In genomic region chr6:134541001-134541400, GRCh38 we compare ENCODE assay signal across 21 cellular contexts.
"Had no signal": no experiment of that assay in that cellular context is flagged by ENCODE, and none has a peak within 500 bp of the region (broad histone marks: within the 10 kb centered on the region; RNA-seq: fewer than 3 reads in every experiment).

No MANE protein-coding gene starts in this region.

- H3K27me3 Mint-ChIP-seq: activated naive CD8-positive, alpha-beta T cell treated with anti-CD3 and anti-CD28 coated beads, Interleukin-2, amount 50 U/mL, for 24 hours; type B pancreatic cell had no signal

- H3K4me1 ChIP-seq: body of pancreas, right lobe of liver had no signal

- ATAC-seq: activated CD8-positive, alpha-beta memory T cell treated with anti-CD3 and anti-CD28 coated beads, Interleukin-2, amount 10 ng/mL, durations not matched to agents 7 days and 5 days; activated naive CD8-positive, alpha-beta T cell treated with anti-CD3 and anti-CD28 coated beads, Interleukin-2, amount 50 U/mL, for 24 hours; natural killer cell; right lobe of liver had no signal

- H3K4me3 Mint-ChIP-seq: activated CD8-positive, alpha-beta memory T cell treated with anti-CD3 and anti-CD28 coated beads, Interleukin-2, amount 10 ng/mL, durations not matched to agents 7 days and 5 days; activated CD8-positive, alpha-beta T cell treated with anti-CD3 and anti-CD28 coated beads for 36 hours; activated naive CD8-positive, alpha-beta T cell treated with anti-CD3 and anti-CD28 coated beads, Interleukin-2, amount 50 U/mL, for 24 hours; natural killer cell; stimulated activated naive CD8-positive, alpha-beta T cell treated with anti-CD3 and anti-CD28 coated beads, Interleukin-15, Interleukin-2, amounts not matched to agents 100 ng/mL and 50 ng/mL, for 24 hours; type B pancreatic cell had no signal

- H3K4me3 ChIP-seq: body of pancreas, right lobe of liver, skin epidermis had no signal

- H3K36me3 ChIP-seq: right lobe of liver had no signal

- H3K27ac ChIP-seq: right lobe of liver, skin epidermis had no signal

- H3K9me3 Mint-ChIP-seq: activated CD8-positive, alpha-beta T cell treated with anti-CD3 and anti-CD28 coated beads for 36 hours; activated naive CD8-positive, alpha-beta T cell treated with anti-CD3 and anti-CD28 coated beads, Interleukin-2, amount 50 U/mL, for 24 hours; natural killer cell; stimulated activated naive CD8-positive, alpha-beta T cell treated with anti-CD3 and anti-CD28 coated beads, Interleukin-15, Interleukin-2, amounts not matched to agents 100 ng/mL and 50 ng/mL, for 24 hours; type B pancreatic cell had no signal

- H3K4me1 Mint-ChIP-seq: natural killer cell had no signal

- H3K27ac Mint-ChIP-seq: activated CD8-positive, alpha-beta memory T cell treated with anti-CD3 and anti-CD28 coated beads, Interleukin-2, amount 10 ng/mL, durations not matched to agents 7 days and 5 days; activated CD8-positive, alpha-beta T cell treated with anti-CD3 and anti-CD28 coated beads for 36 hours; activated naive CD8-positive, alpha-beta T cell treated with anti-CD3 and anti-CD28 coated beads, Interleukin-2, amount 50 U/mL, for 24 hours; natural killer cell; stimulated activated naive CD8-positive, alpha-beta T cell treated with anti-CD3 and anti-CD28 coated beads, Interleukin-15, Interleukin-2, amounts not matched to agents 100 ng/mL and 50 ng/mL, for 24 hours; type B pancreatic cell had no signal

- H3K27me3 ChIP-seq: body of pancreas, right lobe of liver had no signal

- H3K9me3 ChIP-seq: body of pancreas, right lobe of liver had no signal

- H3K36me3 Mint-ChIP-seq: activated CD8-positive, alpha-beta memory T cell treated with anti-CD3 and anti-CD28 coated beads, Interleukin-2, amount 10 ng/mL, durations not matched to agents 7 days and 5 days; natural killer cell; type B pancreatic cell had no signal

- DNase-seq: activated CD4-positive, alpha-beta T cell treated with anti-CD3 and anti-CD28 coated beads for 4 hours; activated CD4-positive, CD25-positive, alpha-beta regulatory T cell; activated CD8-positive, alpha-beta memory T cell treated with anti-CD3 and anti-CD28 coated beads, Interleukin-2, amount 10 ng/mL, durations not matched to agents 7 days and 5 days; activated CD8-positive, alpha-beta T cell treated with anti-CD3 and anti-CD28 coated beads for 36 hours; activated gamma-delta T cell; activated naive CD4-positive, alpha-beta T cell treated with anti-CD3 and anti-CD28 coated beads, Interleukin-2, amount 50 U/mL, for 16 hours; activated naive CD8-positive, alpha-beta T cell treated with anti-CD3 and anti-CD28 coated beads, Interleukin-2, amount 50 U/mL, for 24 hours; activated T-cell treated with anti-CD3 and anti-CD28 coated beads for 4 hours; body of pancreas; central memory CD4-positive, alpha-beta T cell; dermis blood vessel endothelial cell; effector memory CD4-positive, alpha-beta T cell; foreskin melanocyte; hypothalamus; midbrain; natural killer cell; right lobe of liver; stimulated activated CD4-positive, alpha-beta T cell treated with anti-CD3 and anti-CD28 coated beads, Interleukin-1b, Interleukin-23, amount 100 ng/mL, for 48 hours had no signal
